ENCODE assay signal across 24 cellular contexts in genomic region chr11:70105369-70105754, GRCh38. TPM values are rescaled to one million over a fixed set of nuclear protein-coding genes. Genes with fewer than 3 reads are reported as not detected.
A peak's percentile ranks its signal among the peaks of the same experiment; 100 is the strongest.
DNase-seq lines count a peak whose midpoint lies in the region; ATAC-seq and TF ChIP-seq lines count a peak whose summit lies in the region.
"Had no signal": no experiment of that assay in that cellular context is flagged by ENCODE, and none has a peak within 500 bp of the region (broad histone marks: within the 10 kb centered on the region; RNA-seq: fewer than 3 reads in every experiment).

No MANE protein-coding gene starts in this region.

- ATAC-seq in Right ventricle myocardium superior (ENCODE audit: poor library complexity) (no peak), right cardiac atrium (no peak), left lobe of liver (peak; percentile 6), psoas muscle (no peak), HG02798 (IDR thresholded peaks at IDR 0.05; ENCODE audit: poor library complexity, unreplicated experiment) (no peak)

- H3K27me3 ChIP-seq in right cardiac atrium (ENCODE audit: control insufficient read depth, insufficient read depth) (no peaks in the 10 kb centered on the region), psoas muscle (ENCODE audit: insufficient read depth in 3 of 3, low read length in 2 of 3) (peaks cover 0 to 9% (median 0%) of the 10 kb centered on the region in 3 donors), tibial artery (no peaks in the 10 kb centered on the region)

- TF ChIP-seq CTCF in psoas muscle (IDR thresholded peaks at IDR 0.05) (no peak), tibial artery (IDR thresholded peaks at IDR 0.05) (no peak)

- H3K27ac ChIP-seq in right cardiac atrium (ENCODE audit: low read length) (no peak overlapping the region), psoas muscle (peak overlapping the region; percentile 62), tibial artery (peak overlapping the region; percentile 49 to 56)

- H3K4me1 ChIP-seq in right cardiac atrium (ENCODE audit: control insufficient read depth, insufficient read depth, low read length) (no peaks in the 10 kb centered on the region), psoas muscle (no peaks in the 10 kb centered on the region), tibial artery (peaks cover 0 to 43% (median 26%) of the 10 kb centered on the region in 4 donors)

- intact Hi-C loops in Right ventricle myocardium superior (cut with DNase I): no loop called here
- intact Hi-C loops in right cardiac atrium (cut with DNase I): no loop called here
- intact Hi-C loops in psoas muscle (cut with DNase I): no loop called here
- intact Hi-C loops in tibial artery (cut with DNase I; ENCODE audit: low total_unique reads): no loop called here

- WGBS in right cardiac atrium: 94% methylated on average over 12 of the region's 12 CpGs
- WGBS in psoas muscle, 3 donors: 60 to 75% (median 74%) methylated on average over 12 of the region's 12 CpGs

- H3K9me3 ChIP-seq in right cardiac atrium (ENCODE audit: control insufficient read depth, low read length) (no peaks in the 10 kb centered on the region), psoas muscle (no peaks in the 10 kb centered on the region), tibial artery (no peaks in the 10 kb centered on the region)

- DNase-seq in Right ventricle myocardium superior: peak; percentile 14
- DNase-seq in right cardiac atrium: no peak
- DNase-seq in left lobe of liver (ENCODE audit: low spot score): no peak
- peak in 1 of 2 donors; percentile 5 for DNase-seq in psoas muscle
- DNase-seq in tibial artery: no peak
- no peak for DNase-seq in KG1 (lab: John Stamatoyannopoulos, UW)
- DNase-seq in putamen (ENCODE audit: low spot score): no peak
- DNase-seq: CD4-positive, alpha-beta T cell; COR-L47; DMS53; MV-4-11; NCI-H1105; NCI-H1436 treated with DMSO at 0.1 percent for 48 hours; NCI-H187 treated with DMSO at 0.1 percent for 48 hours; NCI-H2171 treated with DMSO at 0.1 percent for 48 hours; NCI-H524 treated with DMSO at 0.1 percent for 48 hours; NCI-H774; PC-9; SHP77 had no signal

- no peak overlapping the region for H3K4me3 ChIP-seq in right cardiac atrium (ENCODE audit: low read length)
- H3K4me3 ChIP-seq in psoas muscle: no peak overlapping the region
- H3K4me3 ChIP-seq in tibial artery: no peak overlapping the region
- H3K4me3 ChIP-seq: K562, PC-9 had no signal

- no peaks in the 10 kb centered on the region for H3K36me3 ChIP-seq in psoas muscle (ENCODE audit: insufficient read depth in 1 of 2, low read depth in 1 of 2)
- H3K36me3 ChIP-seq in tibial artery: peaks cover 0 to 27% (median 22%) of the 10 kb centered on the region in 3 donors

RNA-seq across cellular contexts. Expression of gene ANO1, which starts 27.2 kb away (rescaled TPM):
- total RNA-seq in Right ventricle myocardium superior (6.2 TPM), right cardiac atrium (10 to 100 TPM in 2 of 4 donors, 1 to 10 TPM in 2; 7.9 to 18.2 (median 9.5) TPM), left lobe of liver (260 TPM), psoas muscle (10 to 100 TPM in 3 of 4 donors, 1 to 10 TPM in 1; 5.1 to 11.3 (median 11.3) TPM)
- polyA plus RNA-seq in right cardiac atrium (6.8 TPM), psoas muscle (1 to 10 TPM; 2.2 to 8.7 (median 4.5) TPM)
- total RNA-seq: CD4-positive, alpha-beta T cell; G401; K562; LHCN-M2; MCF 10A had no signal
- polyA plus RNA-seq: K562 had no signal

Comparison
In these comparisons a context has a peak if more than half of its experiments do, and no peak if none do; other contexts are left out.
1. RNA of gene ANO1, which starts 27.2 kb away (total RNA-seq): 260 TPM in left lobe of liver (single experiment); 5.1 to 11.3 TPM in psoas muscle, 7.9 to 18.2 TPM in right cardiac atrium and 6.2 TPM in Right ventricle myocardium superior (single experiment); every median in the first group is over 10 times any median in the second.